Comparison of ENCODE assay signal across 14 cellular contexts in the genomic region with DNA sequence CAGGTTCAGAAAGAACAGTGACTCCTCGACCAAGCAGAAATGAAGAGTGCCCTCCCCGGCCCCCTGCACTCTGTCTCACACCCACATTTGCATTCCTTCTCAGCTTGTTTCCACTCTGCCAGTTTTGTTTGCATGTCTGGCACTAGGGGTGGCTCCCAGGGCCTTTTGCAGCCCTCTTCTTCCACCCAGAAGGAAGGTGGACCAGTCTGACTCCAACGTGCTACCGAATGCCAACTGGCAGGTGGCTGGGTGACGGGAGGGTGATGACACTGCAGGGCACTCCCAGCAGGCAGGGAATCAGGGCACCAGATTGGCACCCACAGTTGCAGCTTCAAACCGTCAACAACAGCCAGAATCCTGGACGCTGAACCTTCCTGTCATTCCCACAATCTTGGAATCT.
"Had no signal": no experiment of that assay in that cellular context is flagged by ENCODE, and none has a peak within 500 bp of the region (broad histone marks: within the 10 kb centered on the region; RNA-seq: fewer than 3 reads in every experiment).

No MANE protein-coding gene starts in this region.

- H3K27ac Mint-ChIP-seq: activated CD4-positive, alpha-beta T cell treated with anti-CD3 and anti-CD28 coated beads, Interleukin-2, amount 10 ng/mL, durations not matched to agents 24 days and 14 days; activated naive CD4-positive, alpha-beta T cell treated with anti-CD3 and anti-CD28 coated beads for 36 hours; brain; natural killer cell treated with Interleukin-12 subunit alpha and Interleukin-12 subunit beta and Interleukin-15 and Interleukin-18, amount 100 ng/mL, for 72 hours; stimulated activated naive CD8-positive, alpha-beta T cell treated with anti-CD3 and anti-CD28 coated beads, Interleukin-15, Interleukin-2, amounts not matched to agents 100 ng/mL and 50 ng/mL, for 24 hours had no signal

- H3K9me3 ChIP-seq: adrenal gland, prostate gland, testis, upper lobe of right lung had no signal

- H3K36me3 ChIP-seq: adrenal gland, prostate gland, upper lobe of right lung had no signal

- H3K9me3 Mint-ChIP-seq: activated CD4-positive, alpha-beta T cell treated with anti-CD3 and anti-CD28 coated beads, Interleukin-2, amount 10 ng/mL, durations not matched to agents 24 days and 14 days; activated naive CD4-positive, alpha-beta T cell treated with anti-CD3 and anti-CD28 coated beads for 36 hours had no signal

- ATAC-seq: esophagus mucosa; natural killer cell treated with Interleukin-12 subunit alpha and Interleukin-12 subunit beta and Interleukin-15 and Interleukin-18, amount 100 ng/mL, for 72 hours; sciatic nerve; upper lobe of right lung had no signal

- H3K4me1 Mint-ChIP-seq: activated CD4-positive, alpha-beta T cell treated with anti-CD3 and anti-CD28 coated beads, Interleukin-2, amount 10 ng/mL, durations not matched to agents 24 days and 14 days; brain had no signal

- H3K27ac ChIP-seq: adrenal gland, prostate gland, testis, upper lobe of right lung had no signal

- H3K4me3 Mint-ChIP-seq: activated CD4-positive, alpha-beta T cell treated with anti-CD3 and anti-CD28 coated beads, Interleukin-2, amount 10 ng/mL, durations not matched to agents 24 days and 14 days; activated naive CD4-positive, alpha-beta T cell treated with anti-CD3 and anti-CD28 coated beads for 36 hours; brain; natural killer cell treated with Interleukin-12 subunit alpha and Interleukin-12 subunit beta and Interleukin-15 and Interleukin-18, amount 100 ng/mL, for 72 hours; stimulated activated naive CD8-positive, alpha-beta T cell treated with anti-CD3 and anti-CD28 coated beads, Interleukin-15, Interleukin-2, amounts not matched to agents 100 ng/mL and 50 ng/mL, for 24 hours had no signal

- H3K27me3 Mint-ChIP-seq: activated CD4-positive, alpha-beta T cell treated with anti-CD3 and anti-CD28 coated beads, Interleukin-2, amount 10 ng/mL, durations not matched to agents 24 days and 14 days; stimulated activated naive CD8-positive, alpha-beta T cell treated with anti-CD3 and anti-CD28 coated beads, Interleukin-15, Interleukin-2, amounts not matched to agents 100 ng/mL and 50 ng/mL, for 24 hours had no signal

- H3K36me3 Mint-ChIP-seq: brain; natural killer cell treated with Interleukin-12 subunit alpha and Interleukin-12 subunit beta and Interleukin-15 and Interleukin-18, amount 100 ng/mL, for 72 hours had no signal

- DNase-seq: activated CD4-positive, alpha-beta T cell treated with anti-CD3 and anti-CD28 coated beads, Interleukin-2, amount 10 ng/mL, durations not matched to agents 24 days and 14 days; activated CD8-positive, alpha-beta memory T cell treated with anti-CD3 and anti-CD28 coated beads for 24 hours; activated naive CD4-positive, alpha-beta T cell treated with anti-CD3 and anti-CD28 coated beads for 36 hours; adrenal gland; occipital lobe; stimulated activated CD4-positive, alpha-beta T cell treated with anti-CD3 and anti-CD28 coated beads, Interleukin-12 subunit alpha, Interleukin-12 subunit beta, amount 100 ng/mL, for 4 hours; testis; upper lobe of right lung had no signal

- H3K4me1 ChIP-seq: adrenal gland, prostate gland, testis, upper lobe of right lung had no signal

- H3K27me3 ChIP-seq: adrenal gland, testis, upper lobe of right lung had no signal

- H3K4me3 ChIP-seq: adrenal gland, prostate gland, testis, upper lobe of right lung had no signal
